ENCODE assay signal across 8 cellular contexts in the genomic region with DNA sequence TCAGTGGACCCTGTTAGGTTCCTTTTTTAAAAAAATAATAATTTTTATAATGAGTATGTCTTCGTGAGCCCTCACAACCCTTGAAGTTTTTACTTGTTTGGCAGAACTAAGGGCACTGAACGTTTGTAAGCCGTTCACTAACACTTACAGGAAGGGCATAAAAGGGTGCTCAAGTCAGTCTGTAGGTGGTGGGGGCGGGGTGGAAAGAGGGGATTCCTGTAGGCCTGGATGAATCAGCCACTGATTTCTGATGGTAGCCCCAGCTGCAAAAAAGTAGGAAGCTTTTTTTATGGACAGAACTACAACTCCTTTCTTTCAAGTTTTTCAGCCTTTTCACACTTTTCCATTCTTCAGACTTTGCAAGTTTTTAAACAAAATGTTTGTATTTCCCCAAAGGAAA. TPM values are rescaled to one million over a fixed set of nuclear protein-coding genes. Genes with fewer than 3 reads are reported as not detected.
DNase-seq lines count a peak whose midpoint lies in the region; ATAC-seq and TF ChIP-seq lines count a peak whose summit lies in the region.

No MANE protein-coding gene starts in this region.

- peak overlapping the region; percentile 31 to 85 (median 77) for H3K27ac ChIP-seq in heart left ventricle
- H3K27ac ChIP-seq in prostate gland: peak overlapping the region; percentile 27 to 36
- H3K27ac ChIP-seq in uterus: peak overlapping the region; percentile 79 to 82

- peak in 3 of 4 donors; percentile 28 to 29 (median 28) for ATAC-seq in heart left ventricle
- ATAC-seq in GM21423 (IDR thresholded peaks at IDR 0.05; ENCODE audit: unreplicated experiment): no peak
- no peak for ATAC-seq in GM21526 (IDR thresholded peaks at IDR 0.05; ENCODE audit: low FRiP score, unreplicated experiment)

- H3K9me3 ChIP-seq in heart left ventricle: no peaks in the 10 kb centered on the region
- no peaks in the 10 kb centered on the region for H3K9me3 ChIP-seq in prostate gland
- no peaks in the 10 kb centered on the region for H3K9me3 ChIP-seq in uterus

- TF ChIP-seq POLR2A in heart left ventricle (IDR thresholded peaks at IDR 0.05): no peak
- TF ChIP-seq POLR2A in prostate gland (IDR thresholded peaks at IDR 0.05): no peak
- no peak for TF ChIP-seq POLR2A in uterus (IDR thresholded peaks at IDR 0.05)

- DNase-seq in heart left ventricle (peak in 2 of 5 donors; percentile 40 to 47), cardiac septum (ENCODE audit: low spot score) (no peak), choroid plexus epithelial cell (ENCODE audit: low read depth) (peak; percentile 47), prostate gland (ENCODE audit: low spot score) (no peak), uterus (peak in 1 of 2 donors; percentile 68), RKO (ENCODE audit: low spot score) (no peak)

- H3K27me3 ChIP-seq in heart left ventricle (no peaks in the 10 kb centered on the region), prostate gland (replicated peaks; ENCODE audit: insufficient read depth) (no peaks in the 10 kb centered on the region), uterus (no peaks in the 10 kb centered on the region)

- TF ChIP-seq CTCF in heart left ventricle (IDR thresholded peaks at IDR 0.05) (no peak), choroid plexus epithelial cell (conservative IDR thresholded peaks at IDR 0.05; ENCODE audit: low read depth, low read length) (no peak), prostate gland (IDR thresholded peaks at IDR 0.05) (no peak), uterus (IDR thresholded peaks at IDR 0.05) (no peak)

- peaks cover 9 to 99% (median 84%) of the 10 kb centered on the region in 12 donors for H3K4me1 ChIP-seq in heart left ventricle
- peaks cover 9% of the 10 kb centered on the region for H3K4me1 ChIP-seq in prostate gland (replicated peaks)
- peaks cover 12 to 39% of the 10 kb centered on the region in 2 donors for H3K4me1 ChIP-seq in uterus

- intact Hi-C loops in heart left ventricle (cut with DNase I) (loop anchor here (2.0 to 10.0 kb wide), 9 partner anchors 34 to 1007 kb away; a partner anchor contains a TSS), cardiac septum (cut with DNase I) (loop anchor here (5.0 to 10.0 kb wide), 6 partner anchors 34 to 1004 kb away; a partner anchor contains a TSS), prostate gland (cut with DNase I) (loop anchor here (5.0 to 10.0 kb wide), 5 partner anchors 34 to 797 kb away; a partner anchor contains a TSS), uterus (cut with DNase I; ENCODE audit: low total_unique reads) (loop anchor here (5.0 kb wide), 1 partner anchor 34 kb away; a partner anchor contains a TSS)

- H3K4me3 ChIP-seq in heart left ventricle: peak overlapping the region in 2 of 12 donors; percentile 2 to 3
- H3K4me3 ChIP-seq in choroid plexus epithelial cell (ENCODE audit: low read depth, low read length): no peak overlapping the region
- no peak overlapping the region for H3K4me3 ChIP-seq in prostate gland
- H3K4me3 ChIP-seq in uterus: no peak overlapping the region

- H3K36me3 ChIP-seq in heart left ventricle (no peaks in the 10 kb centered on the region), prostate gland (no peaks in the 10 kb centered on the region), uterus (no peaks in the 10 kb centered on the region)

- WGBS in heart left ventricle, 4 donors: 24 to 35% (median 33%) methylated on average over 4 of the region's 4 CpGs
- WGBS in prostate gland: 26% methylated on average over 4 of the region's 4 CpGs

RNA-seq across cellular contexts. Expression of a gene that starts 35.8 kb away (rescaled TPM):
- 100 to 1,000 TPM in 6 of 9 donors, 10 to 100 TPM in 3; 80.3 to 221 (median 147) TPM for total RNA-seq in heart left ventricle
- 10 to 100 TPM; 16.3 to 65.2 TPM for polyA plus RNA-seq in heart left ventricle
- 166 TPM for total RNA-seq in cardiac septum
- total RNA-seq in prostate gland: 10 to 100 TPM; 71.6 to 81.2 TPM
- 100 to 1,000 TPM; 101 to 358 (median 190) TPM for total RNA-seq in uterus

Comparison
In these comparisons a context has a peak if more than half of its experiments do, and no peak if none do; other contexts are left out.
1. ATAC-seq: peak in heart left ventricle (3 of 4); none in GM21423 (single experiment) and GM21526 (single experiment).
2. Peak in every context shown above with its lines, with median percentiles within 50 percentile points of each other: H3K27ac ChIP-seq.